Comparison of ENCODE assay signal across 1 cellular context in the genomic region with DNA sequence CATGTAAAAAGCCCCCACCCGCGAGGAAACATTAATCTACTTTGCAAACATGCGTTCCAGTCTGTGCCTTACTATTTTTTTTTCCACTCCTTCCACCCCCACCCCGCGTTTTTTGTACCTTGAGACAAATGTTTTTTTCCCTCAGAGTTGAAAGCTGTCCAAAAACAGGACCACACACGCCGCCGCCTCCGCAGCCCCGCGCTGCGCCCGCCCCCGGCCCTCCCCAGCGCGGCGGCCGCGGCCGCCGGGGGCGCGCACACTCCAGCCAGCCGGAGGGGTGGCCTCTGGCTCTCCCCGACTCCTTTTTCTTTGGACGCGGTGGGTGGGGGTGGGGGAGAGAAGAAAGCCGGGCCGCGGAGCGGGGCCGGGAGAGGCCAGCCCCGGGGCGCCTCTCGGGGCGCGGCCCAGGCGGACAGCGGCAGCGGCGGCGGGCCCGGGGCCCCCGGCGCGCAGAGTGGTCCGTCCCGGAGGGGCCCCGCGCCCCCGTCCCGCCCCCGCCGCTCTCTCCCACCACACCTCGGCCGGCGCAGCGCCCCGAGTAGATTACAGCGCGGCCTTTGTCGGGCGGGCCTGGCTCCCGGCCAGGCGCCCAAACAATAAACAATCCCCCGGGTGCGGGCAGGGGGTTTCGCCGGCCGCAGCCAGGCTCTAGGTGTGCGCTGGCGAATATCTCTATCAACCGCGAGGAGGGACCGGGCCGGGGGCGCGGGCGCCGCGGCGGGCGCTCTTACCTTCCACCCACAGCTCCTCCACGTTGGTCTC.
A peak's percentile ranks its signal among the peaks of the same experiment; 100 is the strongest.
TF ChIP-seq lines count a peak whose summit lies in the region.

No MANE protein-coding gene starts in this region.

TF ChIP-seq in HepG2, 621 proteins besides CTCF, POLR2A, EP300 and RAD21 (continued from another document and continues in another):
- TF ChIP-seq, protein P1, sequence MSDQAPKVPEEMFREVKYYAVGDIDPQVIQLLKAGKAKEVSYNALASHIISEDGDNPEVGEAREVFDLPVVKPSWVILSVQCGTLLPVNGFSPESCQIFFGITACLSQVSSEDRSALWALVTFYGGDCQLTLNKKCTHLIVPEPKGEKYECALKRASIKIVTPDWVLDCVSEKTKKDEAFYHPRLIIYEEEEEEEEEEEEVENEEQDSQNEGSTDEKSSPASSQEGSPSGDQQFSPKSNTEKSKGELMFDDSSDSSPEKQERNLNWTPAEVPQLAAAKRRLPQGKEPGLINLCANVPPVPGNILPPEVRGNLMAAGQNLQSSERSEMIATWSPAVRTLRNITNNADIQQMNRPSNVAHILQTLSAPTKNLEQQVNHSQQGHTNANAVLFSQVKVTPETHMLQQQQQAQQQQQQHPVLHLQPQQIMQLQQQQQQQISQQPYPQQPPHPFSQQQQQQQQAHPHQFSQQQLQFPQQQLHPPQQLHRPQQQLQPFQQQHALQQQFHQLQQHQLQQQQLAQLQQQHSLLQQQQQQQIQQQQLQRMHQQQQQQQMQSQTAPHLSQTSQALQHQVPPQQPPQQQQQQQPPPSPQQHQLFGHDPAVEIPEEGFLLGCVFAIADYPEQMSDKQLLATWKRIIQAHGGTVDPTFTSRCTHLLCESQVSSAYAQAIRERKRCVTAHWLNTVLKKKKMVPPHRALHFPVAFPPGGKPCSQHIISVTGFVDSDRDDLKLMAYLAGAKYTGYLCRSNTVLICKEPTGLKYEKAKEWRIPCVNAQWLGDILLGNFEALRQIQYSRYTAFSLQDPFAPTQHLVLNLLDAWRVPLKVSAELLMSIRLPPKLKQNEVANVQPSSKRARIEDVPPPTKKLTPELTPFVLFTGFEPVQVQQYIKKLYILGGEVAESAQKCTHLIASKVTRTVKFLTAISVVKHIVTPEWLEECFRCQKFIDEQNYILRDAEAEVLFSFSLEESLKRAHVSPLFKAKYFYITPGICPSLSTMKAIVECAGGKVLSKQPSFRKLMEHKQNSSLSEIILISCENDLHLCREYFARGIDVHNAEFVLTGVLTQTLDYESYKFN (CRISPR knock-in tag; conservative IDR thresholded peaks at IDR 0.05), result peak; percentile 15; the same call in 1 of the 2 replicates
- no peak for TF ChIP-seq SIX4 (CRISPR knock-in tag; IDR thresholded peaks at IDR 0.05)
- TF ChIP-seq ZNF878 (CRISPR knock-in tag; IDR thresholded peaks at IDR 0.05), result no peak
- no peak for TF ChIP-seq SRY (CRISPR knock-in tag; IDR thresholded peaks at IDR 0.05)
- 0 out of 2 replicates have a peak, but pooled peaks have one; percentile 19 for TF ChIP-seq BRD4 (CRISPR knock-in tag; IDR thresholded peaks at IDR 0.05)
- TF ChIP-seq FOXJ3 (CRISPR knock-in tag; IDR thresholded peaks at IDR 0.05; ENCODE audit: borderline replicate concordance), result no peak
- TF ChIP-seq ZNF354B (CRISPR knock-in tag; IDR thresholded peaks at IDR 0.05), result no peak
- TF ChIP-seq, protein P2, sequence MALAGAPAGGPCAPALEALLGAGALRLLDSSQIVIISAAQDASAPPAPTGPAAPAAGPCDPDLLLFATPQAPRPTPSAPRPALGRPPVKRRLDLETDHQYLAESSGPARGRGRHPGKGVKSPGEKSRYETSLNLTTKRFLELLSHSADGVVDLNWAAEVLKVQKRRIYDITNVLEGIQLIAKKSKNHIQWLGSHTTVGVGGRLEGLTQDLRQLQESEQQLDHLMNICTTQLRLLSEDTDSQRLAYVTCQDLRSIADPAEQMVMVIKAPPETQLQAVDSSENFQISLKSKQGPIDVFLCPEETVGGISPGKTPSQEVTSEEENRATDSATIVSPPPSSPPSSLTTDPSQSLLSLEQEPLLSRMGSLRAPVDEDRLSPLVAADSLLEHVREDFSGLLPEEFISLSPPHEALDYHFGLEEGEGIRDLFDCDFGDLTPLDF (CRISPR knock-in tag; IDR thresholded peaks at IDR 0.05), result 0 out of 2 replicates have a peak, but pooled peaks have one; percentile 25
- TF ChIP-seq MED13 (CRISPR knock-in tag; IDR thresholded peaks at IDR 0.05), result no peak
- TF ChIP-seq, protein P3, sequence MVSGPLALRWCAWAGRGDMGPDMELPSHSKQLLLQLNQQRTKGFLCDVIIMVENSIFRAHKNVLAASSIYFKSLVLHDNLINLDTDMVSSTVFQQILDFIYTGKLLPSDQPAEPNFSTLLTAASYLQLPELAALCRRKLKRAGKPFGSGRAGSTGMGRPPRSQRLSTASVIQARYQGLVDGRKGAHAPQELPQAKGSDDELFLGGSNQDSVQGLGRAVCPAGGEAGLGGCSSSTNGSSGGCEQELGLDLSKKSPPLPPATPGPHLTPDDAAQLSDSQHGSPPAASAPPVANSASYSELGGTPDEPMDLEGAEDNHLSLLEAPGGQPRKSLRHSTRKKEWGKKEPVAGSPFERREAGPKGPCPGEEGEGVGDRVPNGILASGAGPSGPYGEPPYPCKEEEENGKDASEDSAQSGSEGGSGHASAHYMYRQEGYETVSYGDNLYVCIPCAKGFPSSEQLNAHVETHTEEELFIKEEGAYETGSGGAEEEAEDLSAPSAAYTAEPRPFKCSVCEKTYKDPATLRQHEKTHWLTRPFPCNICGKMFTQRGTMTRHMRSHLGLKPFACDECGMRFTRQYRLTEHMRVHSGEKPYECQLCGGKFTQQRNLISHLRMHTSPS (CRISPR knock-in tag; IDR thresholded peaks at IDR 0.05; ENCODE audit: low read depth), result no peak
- TF ChIP-seq JUND (CRISPR knock-in tag; IDR thresholded peaks at IDR 0.05), result no peak
- TF ChIP-seq ZFX (CRISPR knock-in tag; IDR thresholded peaks at IDR 0.05; ENCODE audit: low read depth), result peak; percentile 74; the same call in 1 of the 2 replicates
- no peak for TF ChIP-seq ZNF530 (CRISPR knock-in tag; IDR thresholded peaks at IDR 0.05; ENCODE audit: low read depth)
- TF ChIP-seq MIER3 (CRISPR knock-in tag; IDR thresholded peaks at IDR 0.05; ENCODE audit: borderline replicate concordance), result no peak
- no peak for TF ChIP-seq LCORL (IDR thresholded peaks at IDR 0.05)
- TF ChIP-seq LCORL (CRISPR knock-in tag; IDR thresholded peaks at IDR 0.05), result no peak
- no peak for TF ChIP-seq ZNF598 (CRISPR knock-in tag; IDR thresholded peaks at IDR 0.05; ENCODE audit: borderline replicate concordance)
- TF ChIP-seq ZNF776 (CRISPR knock-in tag; IDR thresholded peaks at IDR 0.05), result no peak
- TF ChIP-seq, protein P4, sequence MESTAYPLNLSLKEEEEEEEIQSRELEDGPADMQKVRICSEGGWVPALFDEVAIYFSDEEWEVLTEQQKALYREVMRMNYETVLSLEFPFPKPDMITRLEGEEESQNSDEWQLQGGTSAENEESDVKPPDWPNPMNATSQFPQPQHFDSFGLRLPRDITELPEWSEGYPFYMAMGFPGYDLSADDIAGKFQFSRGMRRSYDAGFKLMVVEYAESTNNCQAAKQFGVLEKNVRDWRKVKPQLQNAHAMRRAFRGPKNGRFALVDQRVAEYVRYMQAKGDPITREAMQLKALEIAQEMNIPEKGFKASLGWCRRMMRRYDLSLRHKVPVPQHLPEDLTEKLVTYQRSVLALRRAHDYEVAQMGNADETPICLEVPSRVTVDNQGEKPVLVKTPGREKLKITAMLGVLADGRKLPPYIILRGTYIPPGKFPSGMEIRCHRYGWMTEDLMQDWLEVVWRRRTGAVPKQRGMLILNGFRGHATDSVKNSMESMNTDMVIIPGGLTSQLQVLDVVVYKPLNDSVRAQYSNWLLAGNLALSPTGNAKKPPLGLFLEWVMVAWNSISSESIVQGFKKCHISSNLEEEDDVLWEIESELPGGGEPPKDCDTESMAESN (CRISPR knock-in tag; conservative IDR thresholded peaks at IDR 0.05), result 0 out of 2 replicates have a peak, but pooled peaks have one; percentile 21
- TF ChIP-seq ZNF543 (CRISPR knock-in tag; IDR thresholded peaks at IDR 0.05), result no peak
- TF ChIP-seq MAFG (CRISPR knock-in tag; IDR thresholded peaks at IDR 0.05), result no peak
- TF ChIP-seq MAFK (conservative IDR thresholded peaks at IDR 0.05 in 1 of 2, IDR thresholded peaks at IDR 0.05 in 1 of 2; ENCODE audit: low read length in 2 of 2), result no peak
- TF ChIP-seq ZNF883 (CRISPR knock-in tag; IDR thresholded peaks at IDR 0.05; ENCODE audit: not compliant biosample characterization), result no peak
- no peak for TF ChIP-seq ZIK1 (CRISPR knock-in tag; IDR thresholded peaks at IDR 0.05; ENCODE audit: borderline replicate concordance, low read depth)
- no peak for TF ChIP-seq ZFP36L1 (CRISPR knock-in tag; IDR thresholded peaks at IDR 0.05)
- TF ChIP-seq ZBTB20 (CRISPR knock-in tag; IDR thresholded peaks at IDR 0.05; ENCODE audit: borderline replicate concordance, low read depth), result no peak
- TF ChIP-seq PHF8 (CRISPR knock-in tag; IDR thresholded peaks at IDR 0.05), result peak; percentile 57; the same call in 1 of the 2 replicates
- TF ChIP-seq SAP130 (CRISPR knock-in tag; IDR thresholded peaks at IDR 0.05; ENCODE audit: low read depth), result peak; percentile 39; the same call in 1 of the 2 replicates
- no peak for TF ChIP-seq FIP1L1 (IDR thresholded peaks at IDR 0.05; ENCODE audit: borderline replicate concordance, insufficient read depth, low read depth, low read length)
- peak; percentile 87 for TF ChIP-seq RBFOX2 (IDR thresholded peaks at IDR 0.05; ENCODE audit: low read depth, low read length)
- peak; percentile 43; the same call in 1 of the 2 replicates for TF ChIP-seq ZNF563 (CRISPR knock-in tag; IDR thresholded peaks at IDR 0.05)
- TF ChIP-seq ZNF570 (CRISPR knock-in tag; IDR thresholded peaks at IDR 0.05; ENCODE audit: borderline replicate concordance), result no peak
- TF ChIP-seq CEBPG (CRISPR knock-in tag; IDR thresholded peaks at IDR 0.05), result no peak
- no peak for TF ChIP-seq MLLT10 (CRISPR knock-in tag; IDR thresholded peaks at IDR 0.05)
- TF ChIP-seq ZNF670 (CRISPR knock-in tag; IDR thresholded peaks at IDR 0.05; ENCODE audit: borderline replicate concordance), result 0 out of 2 replicates have a peak, but pooled peaks have one; percentile 6
- no peak for TF ChIP-seq GLI4 (CRISPR knock-in tag; IDR thresholded peaks at IDR 0.05; ENCODE audit: borderline replicate concordance)
- no peak for TF ChIP-seq ZNF780A (CRISPR knock-in tag; IDR thresholded peaks at IDR 0.05)
- peak; percentile 71; the same call in 1 of the 2 replicates for TF ChIP-seq MAZ (IDR thresholded peaks at IDR 0.05; ENCODE audit: borderline replicate concordance, low read depth, low read length)
- peak; percentile 62; the same call in 1 of the 2 replicates for TF ChIP-seq MAZ (CRISPR knock-in tag; IDR thresholded peaks at IDR 0.05; ENCODE audit: low read depth)
- TF ChIP-seq STAG1 (CRISPR knock-in tag; IDR thresholded peaks at IDR 0.05), result no peak
- TF ChIP-seq KDM2A (CRISPR knock-in tag; IDR thresholded peaks at IDR 0.05; ENCODE audit: borderline replicate concordance, low read depth), result peak; percentile 69; the same call in 1 of the 2 replicates
- TF ChIP-seq, protein P5, sequence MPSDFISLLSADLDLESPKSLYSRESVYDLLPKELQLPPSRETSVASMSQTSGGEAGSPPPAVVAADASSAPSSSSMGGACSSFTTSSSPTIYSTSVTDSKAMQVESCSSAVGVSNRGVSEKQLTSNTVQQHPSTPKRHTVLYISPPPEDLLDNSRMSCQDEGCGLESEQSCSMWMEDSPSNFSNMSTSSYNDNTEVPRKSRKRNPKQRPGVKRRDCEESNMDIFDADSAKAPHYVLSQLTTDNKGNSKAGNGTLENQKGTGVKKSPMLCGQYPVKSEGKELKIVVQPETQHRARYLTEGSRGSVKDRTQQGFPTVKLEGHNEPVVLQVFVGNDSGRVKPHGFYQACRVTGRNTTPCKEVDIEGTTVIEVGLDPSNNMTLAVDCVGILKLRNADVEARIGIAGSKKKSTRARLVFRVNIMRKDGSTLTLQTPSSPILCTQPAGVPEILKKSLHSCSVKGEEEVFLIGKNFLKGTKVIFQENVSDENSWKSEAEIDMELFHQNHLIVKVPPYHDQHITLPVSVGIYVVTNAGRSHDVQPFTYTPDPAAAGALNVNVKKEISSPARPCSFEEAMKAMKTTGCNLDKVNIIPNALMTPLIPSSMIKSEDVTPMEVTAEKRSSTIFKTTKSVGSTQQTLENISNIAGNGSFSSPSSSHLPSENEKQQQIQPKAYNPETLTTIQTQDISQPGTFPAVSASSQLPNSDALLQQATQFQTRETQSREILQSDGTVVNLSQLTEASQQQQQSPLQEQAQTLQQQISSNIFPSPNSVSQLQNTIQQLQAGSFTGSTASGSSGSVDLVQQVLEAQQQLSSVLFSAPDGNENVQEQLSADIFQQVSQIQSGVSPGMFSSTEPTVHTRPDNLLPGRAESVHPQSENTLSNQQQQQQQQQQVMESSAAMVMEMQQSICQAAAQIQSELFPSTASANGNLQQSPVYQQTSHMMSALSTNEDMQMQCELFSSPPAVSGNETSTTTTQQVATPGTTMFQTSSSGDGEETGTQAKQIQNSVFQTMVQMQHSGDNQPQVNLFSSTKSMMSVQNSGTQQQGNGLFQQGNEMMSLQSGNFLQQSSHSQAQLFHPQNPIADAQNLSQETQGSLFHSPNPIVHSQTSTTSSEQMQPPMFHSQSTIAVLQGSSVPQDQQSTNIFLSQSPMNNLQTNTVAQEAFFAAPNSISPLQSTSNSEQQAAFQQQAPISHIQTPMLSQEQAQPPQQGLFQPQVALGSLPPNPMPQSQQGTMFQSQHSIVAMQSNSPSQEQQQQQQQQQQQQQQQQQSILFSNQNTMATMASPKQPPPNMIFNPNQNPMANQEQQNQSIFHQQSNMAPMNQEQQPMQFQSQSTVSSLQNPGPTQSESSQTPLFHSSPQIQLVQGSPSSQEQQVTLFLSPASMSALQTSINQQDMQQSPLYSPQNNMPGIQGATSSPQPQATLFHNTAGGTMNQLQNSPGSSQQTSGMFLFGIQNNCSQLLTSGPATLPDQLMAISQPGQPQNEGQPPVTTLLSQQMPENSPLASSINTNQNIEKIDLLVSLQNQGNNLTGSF (CRISPR knock-in tag; IDR thresholded peaks at IDR 0.05), result no peak
- TF ChIP-seq POLR2AphosphoS5 (IDR thresholded peaks at IDR 0.05; ENCODE audit: low read depth, low read length), result peak; percentile 57
- TF ChIP-seq ZNF616 (CRISPR knock-in tag; IDR thresholded peaks at IDR 0.05; ENCODE audit: low read depth), result 0 out of 2 replicates have a peak, but pooled peaks have one; percentile 21
- no peak for TF ChIP-seq ZNF75D (CRISPR knock-in tag; IDR thresholded peaks at IDR 0.05; ENCODE audit: borderline replicate concordance)
- no peak for TF ChIP-seq RFXAP (CRISPR knock-in tag; IDR thresholded peaks at IDR 0.05; ENCODE audit: borderline replicate concordance)
- TF ChIP-seq ZNF614 (CRISPR knock-in tag; IDR thresholded peaks at IDR 0.05; ENCODE audit: borderline replicate concordance), result no peak
- TF ChIP-seq ZNF781 (CRISPR knock-in tag; IDR thresholded peaks at IDR 0.05; ENCODE audit: borderline replicate concordance, not compliant biosample characterization), result peak; percentile 53
- TF ChIP-seq ZNF547 (CRISPR knock-in tag; IDR thresholded peaks at IDR 0.05), result no peak
- no peak for TF ChIP-seq PAWR (CRISPR knock-in tag; IDR thresholded peaks at IDR 0.05; ENCODE audit: borderline replicate concordance)
- no peak for TF ChIP-seq ZNF841 (CRISPR knock-in tag; IDR thresholded peaks at IDR 0.05; ENCODE audit: borderline replicate concordance)
- TF ChIP-seq, protein P6, sequence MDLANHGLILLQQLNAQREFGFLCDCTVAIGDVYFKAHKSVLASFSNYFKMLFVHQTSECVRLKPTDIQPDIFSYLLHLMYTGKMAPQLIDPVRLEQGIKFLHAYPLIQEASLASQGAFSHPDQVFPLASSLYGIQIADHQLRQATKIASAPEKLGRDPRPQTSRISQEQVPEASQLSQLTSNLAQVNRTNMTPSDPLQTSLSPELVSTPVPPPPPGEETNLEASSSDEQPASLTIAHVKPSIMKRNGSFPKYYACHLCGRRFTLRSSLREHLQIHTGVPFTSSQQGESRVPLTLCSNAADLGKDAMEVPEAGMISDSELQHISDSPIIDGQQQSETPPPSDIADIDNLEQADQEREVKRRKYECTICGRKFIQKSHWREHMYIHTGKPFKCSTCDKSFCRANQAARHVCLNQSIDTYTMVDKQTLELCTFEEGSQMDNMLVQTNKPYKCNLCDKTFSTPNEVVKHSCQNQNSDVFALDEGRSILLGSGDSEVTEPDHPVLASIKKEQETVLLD (CRISPR knock-in tag; IDR thresholded peaks at IDR 0.05; ENCODE audit: low read depth), result no peak
- no peak for TF ChIP-seq DR1 (CRISPR knock-in tag; IDR thresholded peaks at IDR 0.05)
- TF ChIP-seq SRSF1 (optimal IDR thresholded peaks at IDR 0.05; ENCODE audit: low read depth, low read length), result peak; percentile 36
- TF ChIP-seq JUNB (CRISPR knock-in tag; IDR thresholded peaks at IDR 0.05; ENCODE audit: borderline replicate concordance), result no peak
